In the genomic region with DNA sequence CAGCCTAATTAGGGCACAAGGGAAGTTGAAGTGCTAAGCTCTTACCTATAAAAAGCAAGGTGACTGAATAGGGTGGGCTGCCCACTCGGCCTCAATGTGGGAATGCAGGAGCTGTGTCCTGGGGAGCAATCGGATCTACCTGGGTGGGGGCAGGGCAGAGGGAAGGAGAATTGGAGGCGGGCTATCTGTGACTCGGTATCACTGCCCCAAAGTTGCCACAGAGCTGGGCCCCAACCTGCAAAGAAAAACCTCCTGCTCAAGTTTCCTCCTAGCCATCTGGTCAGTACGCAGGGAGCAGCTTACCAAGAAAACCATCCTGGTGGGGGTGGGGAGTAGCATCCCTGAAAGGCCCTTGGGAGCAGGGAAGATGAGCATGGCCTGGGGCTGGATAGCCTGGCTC, we compare ENCODE assay signal across 1 cellular context.
A peak's percentile ranks its signal among the peaks of the same experiment; 100 is the strongest.
TF ChIP-seq lines count a peak whose summit lies in the region.

No MANE protein-coding gene starts in this region.

TF ChIP-seq in H1, 55 proteins besides CTCF, POLR2A, EP300 and RAD21:
- TF ChIP-seq RBBP5 (IDR thresholded peaks at IDR 0.05; ENCODE audit: borderline replicate concordance, low read depth, low read length), result 0 out of 2 replicates have a peak, but pooled peaks have one; percentile 49
- TF ChIP-seq SRF (IDR thresholded peaks at IDR 0.05; ENCODE audit: low read depth, low read length), result peak; percentile 40; the same call in 1 of the 2 replicates
- no peak for TF ChIP-seq SIN3A (conservative IDR thresholded peaks at IDR 0.05 in 1 of 2, IDR thresholded peaks at IDR 0.05 in 1 of 2; ENCODE audit: low read depth in 1 of 2, low read length in 2 of 2)
TF ChIP-seq in H1: peak in this region for 2.
